10 cellular contexts compared by ENCODE assay signal in genomic region chr17:596763-597644, GRCh38.
DNase-seq lines count a peak whose midpoint lies in the region; ATAC-seq and TF ChIP-seq lines count a peak whose summit lies in the region.
"Had no signal": no experiment of that assay in that cellular context is flagged by ENCODE, and none has a peak within 500 bp of the region (broad histone marks: within the 10 kb centered on the region; RNA-seq: fewer than 3 reads in every experiment).

No MANE protein-coding gene starts in this region.

- no peak overlapping the region for H3K4me3 ChIP-seq in suprapubic skin

- no peaks in the 10 kb centered on the region for H3K27me3 ChIP-seq in suprapubic skin

- intact Hi-C loops in head of caudate nucleus (cut with DNase I): no loop called here

- no peak for ATAC-seq in GM21526 (IDR thresholded peaks at IDR 0.05; ENCODE audit: low FRiP score, unreplicated experiment)

- no peak for TF ChIP-seq POLR2A in suprapubic skin (IDR thresholded peaks at IDR 0.05)

- TF ChIP-seq EP300 in suprapubic skin (IDR thresholded peaks at IDR 0.05): no peak

- H3K4me1 ChIP-seq in suprapubic skin: no peaks in the 10 kb centered on the region

- H3K9me3 ChIP-seq in suprapubic skin: no peaks in the 10 kb centered on the region

- H3K36me3 ChIP-seq in suprapubic skin: peaks cover 24% of the 10 kb centered on the region

- peak; percentile 7 to 19 for DNase-seq in activated CD4-positive, alpha-beta T cell treated with anti-CD3 and anti-CD28 coated beads for 4 hours
- no peak for DNase-seq in activated CD4-positive, alpha-beta T cell treated with anti-CD3 and anti-CD28 coated beads for 1 hour
- peak; percentile 3 for DNase-seq in activated T-cell treated with anti-CD3 and anti-CD28 coated beads for 4 hours
- peak in 37 of 42 donors; percentile 22 to 82 (median 47) for DNase-seq in head of caudate nucleus
- DNase-seq in stimulated activated CD8-positive, alpha-beta memory T cell treated with anti-CD3 and anti-CD28 coated beads, Interleukin-4, amount 100 ng/mL, for 48 hours: peak; percentile 51
- no peak for DNase-seq in occipital lobe (lab: John Stamatoyannopoulos, UW)
- DNase-seq in suprapubic skin (ENCODE audit: low spot score in 2 of 2): no peak
- DNase-seq: AML-193, left colon had no signal

- TF ChIP-seq CTCF in suprapubic skin (IDR thresholded peaks at IDR 0.05): no peak

- 84% methylated on average over 12 of the region's 14 CpGs for WGBS in suprapubic skin

- H3K27ac ChIP-seq in suprapubic skin: no peak overlapping the region

Comparison
In these comparisons a context has a peak if more than half of its experiments do, and no peak if none do; other contexts are left out.
1. DNase-seq: peak in activated CD4-positive, alpha-beta T cell treated with anti-CD3 and anti-CD28 coated beads for 4 hours (2 of 2), activated T-cell treated with anti-CD3 and anti-CD28 coated beads for 4 hours (single experiment), head of caudate nucleus (37 of 42) and stimulated activated CD8-positive, alpha-beta memory T cell treated with anti-CD3 and anti-CD28 coated beads, Interleukin-4, amount 100 ng/mL, for 48 hours (single experiment); none in activated CD4-positive, alpha-beta T cell treated with anti-CD3 and anti-CD28 coated beads for 1 hour (single experiment), occipital lobe (single experiment) and suprapubic skin (0 of 2).